9 cellular contexts compared by ENCODE assay signal in the genomic region with DNA sequence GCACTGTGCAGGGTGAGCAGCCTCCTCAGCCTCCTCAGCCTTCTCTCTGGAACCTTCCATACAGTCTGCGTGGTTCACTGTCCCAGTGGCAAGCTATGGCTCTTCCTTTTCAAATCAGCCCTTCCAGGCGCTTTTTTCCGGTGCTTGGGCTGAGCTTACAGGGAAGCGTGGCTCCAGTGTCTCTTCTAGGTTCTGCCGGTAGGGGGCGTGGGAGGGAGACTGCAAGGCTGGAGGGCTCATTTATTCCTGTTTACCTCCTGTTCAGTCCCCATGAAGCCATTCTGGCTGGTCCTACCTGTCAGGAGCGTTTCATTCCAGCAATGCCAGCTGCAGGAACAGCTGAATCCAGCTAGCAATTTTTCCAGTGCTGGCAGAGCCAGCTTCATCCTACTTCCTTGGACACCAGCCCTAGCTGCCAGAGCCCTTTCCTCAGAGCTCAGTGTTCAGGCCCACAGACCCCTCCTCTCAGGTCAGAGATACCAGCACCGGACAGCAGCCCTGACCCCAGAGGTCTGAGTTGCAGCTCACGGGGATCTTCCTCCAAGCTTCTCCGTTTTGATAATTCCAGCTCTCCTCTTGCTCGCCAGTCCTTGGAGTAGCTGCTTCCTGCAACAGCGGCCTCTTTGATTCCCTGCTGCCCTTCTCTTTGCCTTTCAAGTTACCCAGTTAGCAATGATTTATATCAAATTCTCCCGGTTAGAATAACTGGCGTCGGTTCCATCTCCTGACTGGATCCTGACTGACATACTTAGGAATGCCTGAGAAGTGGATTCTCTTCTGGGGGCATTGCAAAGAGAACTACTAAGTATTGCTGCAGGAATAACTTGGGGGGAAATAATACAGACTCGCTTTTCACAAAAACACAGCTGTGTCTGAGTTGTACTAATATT.
DNase-seq lines count a peak whose midpoint lies in the region; ATAC-seq lines count a peak whose summit lies in the region.
"Had no signal": no experiment of that assay in that cellular context is flagged by ENCODE, and none has a peak within 500 bp of the region (broad histone marks: within the 10 kb centered on the region; RNA-seq: fewer than 3 reads in every experiment).

No MANE protein-coding gene starts in this region.

- no peak for ATAC-seq in GM21737 (IDR thresholded peaks at IDR 0.05; ENCODE audit: unreplicated experiment)
- ATAC-seq in GM19452 (IDR thresholded peaks at IDR 0.05; ENCODE audit: unreplicated experiment): no peak

- DNase-seq in NCI-H345 (lab: John Stamatoyannopoulos, UW) (peak; percentile 21), NCI-H345 treated with DMSO at 0.1 percent for 48 hours (lab: John Stamatoyannopoulos, UW; ENCODE audit: unreplicated experiment) (no peak), HuH-7 (ENCODE audit: low spot score) (peak; percentile 39), astrocyte of the hippocampus (ENCODE audit: low read depth, low spot score) (peak; percentile 23), myocyte (ENCODE audit: low read depth) (peak; percentile 29), NCI-H524 (lab: John Stamatoyannopoulos, UW) (no peak)
- DNase-seq: spleen had no signal

Comparison
In these comparisons a context has a peak if more than half of its experiments do, and no peak if none do; other contexts are left out.
1. DNase-seq: peak in NCI-H345 (single experiment), HuH-7 (single experiment), astrocyte of the hippocampus (single experiment) and myocyte (single experiment); none in NCI-H345 treated with DMSO at 0.1 percent for 48 hours (single experiment) and NCI-H524 (0 of 2).